Comparison of ENCODE assay signal across 8 cellular contexts in the genomic region with DNA sequence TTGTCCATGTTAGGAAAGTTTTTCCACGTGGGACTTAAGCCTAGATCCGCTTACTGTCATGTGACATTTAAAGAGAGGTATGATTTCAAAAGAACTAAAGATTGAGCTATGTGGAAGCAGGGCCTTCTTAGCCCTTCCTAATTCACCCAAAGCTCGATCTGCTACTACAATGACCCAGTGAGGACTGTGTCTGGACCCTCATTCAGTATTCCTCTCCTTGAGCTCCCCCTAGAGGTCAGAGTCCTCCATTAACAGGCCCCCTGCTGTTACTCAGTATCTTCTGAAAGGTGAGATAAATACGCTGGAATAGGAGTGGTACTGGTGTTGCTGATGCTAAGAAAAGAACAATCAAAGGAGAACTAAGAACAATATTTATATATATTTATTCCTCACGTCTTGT.
DNase-seq lines count a peak whose midpoint lies in the region; ATAC-seq and TF ChIP-seq lines count a peak whose summit lies in the region.

No MANE protein-coding gene starts in this region.

- WGBS in testis, 2 donors = 53 to 54% methylated on average over 5 of the region's 5 CpGs

- H3K27ac ChIP-seq in testis = no peak overlapping the region

- H3K36me3 ChIP-seq in testis (ENCODE audit: low read depth, missing control alignments) = no peaks in the 10 kb centered on the region

- intact Hi-C loops in testis (cut with DNase I; ENCODE audit: low total_unique reads) = no loop called here

- in situ Hi-C loops in astrocyte of the spinal cord (cut with HindIII; ENCODE audit: low sequenced_read_pairs) = loop anchor here (10.0 kb wide), 1 partner anchor 415 kb away; the partner anchor contains the start of gene GJA1

- no peaks in the 10 kb centered on the region for H3K4me1 ChIP-seq in testis

- H3K9me3 ChIP-seq in testis = no peaks in the 10 kb centered on the region

- no peak for TF ChIP-seq POLR2A in testis (IDR thresholded peaks at IDR 0.05)

- DNase-seq in Daoy (ENCODE audit: low read depth) (peak; percentile 69), GM19240 (ENCODE audit: insufficient read length, low spot score) (peak; percentile 31), NCI-H69 (lab: John Stamatoyannopoulos, UW) (peak; percentile 87), astrocyte of the spinal cord (ENCODE audit: low read depth, low spot score) (peak; percentile 76), iris pigment epithelial cell (ENCODE audit: low read depth) (peak; percentile 75), testis (peak; percentile 74), NCI-H510A (lab: John Stamatoyannopoulos, UW) (no peak)

- H3K4me3 ChIP-seq in astrocyte of the spinal cord (ENCODE audit: low read depth, low read length) (no peak overlapping the region), testis (no peak overlapping the region)

- TF ChIP-seq CTCF in astrocyte of the spinal cord (IDR thresholded peaks at IDR 0.05; ENCODE audit: low read depth, low read length) = peak; percentile 66
- peak; percentile 44 to 63 (median 51) for TF ChIP-seq CTCF in testis (IDR thresholded peaks at IDR 0.05)

- peak; percentile 97 for ATAC-seq in HG03135 (IDR thresholded peaks at IDR 0.05; ENCODE audit: unreplicated experiment)

- no peaks in the 10 kb centered on the region for H3K27me3 ChIP-seq in testis
